ENCODE assay signal across 12 cellular contexts in the genomic region with DNA sequence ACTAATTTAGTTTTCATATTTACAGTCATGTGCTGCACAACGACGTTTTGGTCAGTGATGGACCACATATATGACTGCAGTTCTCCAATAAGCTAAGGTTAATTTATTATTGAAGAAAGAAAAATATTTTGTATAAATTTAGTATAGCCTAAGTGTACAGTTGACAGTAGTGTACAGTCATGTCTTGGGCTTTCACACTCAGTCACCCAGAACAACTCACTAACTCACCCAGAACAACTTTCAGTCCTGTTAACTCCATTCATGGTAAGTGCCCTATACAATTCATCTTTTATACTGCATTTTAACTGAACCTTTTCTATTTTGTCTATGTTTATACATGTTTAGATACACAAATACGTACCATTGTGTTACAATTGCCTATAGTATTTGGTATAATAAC. TPM values are rescaled to one million over a fixed set of nuclear protein-coding genes. Genes with fewer than 3 reads are reported as not detected.
DNase-seq lines count a peak whose midpoint lies in the region; ATAC-seq and TF ChIP-seq lines count a peak whose summit lies in the region.
"Had no signal": no experiment of that assay in that cellular context is flagged by ENCODE, and none has a peak within 500 bp of the region (broad histone marks: within the 10 kb centered on the region; RNA-seq: fewer than 3 reads in every experiment).

No MANE protein-coding gene starts in this region.

- peak overlapping the region in 1 of 7 donors; percentile 84 for H3K4me3 Mint-ChIP-seq in CD8-positive, alpha-beta memory T cell
- no peak overlapping the region for H3K4me3 Mint-ChIP-seq in progenitor cell of endocrine pancreas (ENCODE audit: low read depth)

- H3K27ac Mint-ChIP-seq in CD8-positive, alpha-beta memory T cell: peak overlapping the region in 6 of 8 donors; percentile 39 to 95 (median 81)
- H3K27ac Mint-ChIP-seq in progenitor cell of endocrine pancreas: no peak overlapping the region

- H3K27me3 ChIP-seq in CD8-positive, alpha-beta memory T cell (ENCODE audit: insufficient read depth, low read length, poor library complexity, severe bottlenecking): no peaks in the 10 kb centered on the region
- H3K27me3 ChIP-seq in MM.1S (replicated peaks; ENCODE audit: insufficient read depth, low read length) (no peaks in the 10 kb centered on the region), foreskin keratinocyte (peaks cover 29% of the 10 kb centered on the region), left lung (peaks cover 0 to 28% of the 10 kb centered on the region in 2 donors)

- TF ChIP-seq CTCF in MM.1S (IDR thresholded peaks at IDR 0.05; ENCODE audit: low read length): no peak
- no peak for TF ChIP-seq CTCF in foreskin keratinocyte (conservative IDR thresholded peaks at IDR 0.05)
- no peak for TF ChIP-seq CTCF in left lung (IDR thresholded peaks at IDR 0.05)
- TF ChIP-seq CTCF in progenitor cell of endocrine pancreas (IDR thresholded peaks at IDR 0.05; ENCODE audit: unreplicated experiment): no peak

- H3K4me1 ChIP-seq in CD8-positive, alpha-beta memory T cell (ENCODE audit: insufficient read depth, low read length): no peaks in the 10 kb centered on the region
- H3K4me1 ChIP-seq in MM.1S (ENCODE audit: low read length): no peaks in the 10 kb centered on the region
- H3K4me1 ChIP-seq in foreskin keratinocyte: no peaks in the 10 kb centered on the region
- no peaks in the 10 kb centered on the region for H3K4me1 ChIP-seq in left lung

- H3K27me3 Mint-ChIP-seq in CD8-positive, alpha-beta memory T cell: peaks cover 9 to 34% of the 10 kb centered on the region in 2 donors
- H3K27me3 Mint-ChIP-seq in progenitor cell of endocrine pancreas: peaks cover 18% of the 10 kb centered on the region

- peaks cover 0 to 7% (median 0%) of the 10 kb centered on the region in 3 donors for H3K36me3 Mint-ChIP-seq in CD8-positive, alpha-beta memory T cell
- H3K36me3 Mint-ChIP-seq in progenitor cell of endocrine pancreas (ENCODE audit: insufficient read depth): no peaks in the 10 kb centered on the region

- peaks cover 0 to 9% (median 6%) of the 10 kb centered on the region in 5 donors for H3K9me3 Mint-ChIP-seq in CD8-positive, alpha-beta memory T cell
- peaks cover 3% of the 10 kb centered on the region for H3K9me3 Mint-ChIP-seq in progenitor cell of endocrine pancreas (ENCODE audit: low read depth)

- intact Hi-C loops in left lung (cut with DNase I): no loop called here

- H4K20me1 ChIP-seq in MM.1S (ENCODE audit: insufficient read depth, low read length): no peaks in the 10 kb centered on the region

- POLR2A ChIA-PET in CD8-positive, alpha-beta memory T cell (lab: Charles Lee): no interaction called here

- DNase-seq in CD8-positive, alpha-beta memory T cell: no peak
- DNase-seq in MM.1S (no peak), foreskin keratinocyte (no peak), NCI-H446 treated with DMSO at 0.1 percent for 48 hours (lab: John Stamatoyannopoulos, UW) (no peak), left lung (no peak), progenitor cell of endocrine pancreas (ENCODE audit: low spot score, unreplicated experiment) (no peak)

- peak overlapping the region; percentile 68 for H3K4me2 ChIP-seq in MM.1S (ENCODE audit: low read depth, low read length)

- no peaks in the 10 kb centered on the region for H3K9me3 ChIP-seq in CD8-positive, alpha-beta memory T cell (ENCODE audit: low read length)
- H3K9me3 ChIP-seq in MM.1S (replicated peaks; ENCODE audit: insufficient read depth, low read length): no peaks in the 10 kb centered on the region
- peaks cover 0 to 5% of the 10 kb centered on the region in 2 donors for H3K9me3 ChIP-seq in left lung

- no peak overlapping the region for H3K27ac ChIP-seq in CD8-positive, alpha-beta memory T cell (ENCODE audit: low read depth, low read length)
- H3K27ac ChIP-seq in MM.1S (ENCODE audit: low read length) (no peak overlapping the region), foreskin keratinocyte (no peak overlapping the region), left lung (no peak overlapping the region)

- no peaks in the 10 kb centered on the region for H3F3A ChIP-seq in MM.1S (ENCODE audit: insufficient read depth, low read length)

- H3K9me2 ChIP-seq in MM.1S (replicated peaks; ENCODE audit: insufficient read depth, low read length): no peaks in the 10 kb centered on the region

- H3K4me3 ChIP-seq in CD8-positive, alpha-beta memory T cell (ENCODE audit: low read length): no peak overlapping the region
- H3K4me3 ChIP-seq in MM.1S (ENCODE audit: low read length) (peak overlapping the region; percentile 58), left lung (no peak overlapping the region)

- H3K36me3 ChIP-seq in CD8-positive, alpha-beta memory T cell (ENCODE audit: insufficient read depth, low read length): no peaks in the 10 kb centered on the region
- H3K36me3 ChIP-seq in MM.1S (replicated peaks; ENCODE audit: insufficient read depth, low read length) (no peaks in the 10 kb centered on the region), left lung (no peaks in the 10 kb centered on the region)

- CTCF ChIA-PET in CD8-positive, alpha-beta memory T cell (lab: Charles Lee): interaction anchor here (0.8 to 3.5 kb wide), 16 partner anchors 9 to 776 kb away, joined by 3 to 14 read pairs (median 5); no protein-coding TSS in a partner anchor

- peak; percentile 26 for ATAC-seq in GM19467 (IDR thresholded peaks at IDR 0.05; ENCODE audit: unreplicated experiment)
- ATAC-seq in foreskin keratinocyte: peak; percentile 12
- no peak for ATAC-seq in GM21367 (IDR thresholded peaks at IDR 0.05; ENCODE audit: unreplicated experiment)
- ATAC-seq in left lung: no peak

- H3K79me2 ChIP-seq in MM.1S (ENCODE audit: low read length): no peaks in the 10 kb centered on the region

- H3K4me1 Mint-ChIP-seq in CD8-positive, alpha-beta memory T cell: peaks cover 0 to 8% (median 7%) of the 10 kb centered on the region in 3 donors
- H3K4me1 Mint-ChIP-seq in progenitor cell of endocrine pancreas (ENCODE audit: low read depth): peaks cover 1% of the 10 kb centered on the region

- H2AFZ ChIP-seq in MM.1S (ENCODE audit: low read length): peak overlapping the region; percentile 57

- no peak overlapping the region for H3K9ac ChIP-seq in MM.1S (ENCODE audit: low read length)

RNA-seq across cellular contexts. Expression of a gene that starts 3.8 kb away (rescaled TPM):
- total RNA-seq in CD8-positive, alpha-beta memory T cell: not detected
- polyA plus RNA-seq in CD8-positive, alpha-beta memory T cell: not detected
- total RNA-seq in foreskin keratinocyte (not detected in 2 replicates), left lung (not detected), progenitor cell of endocrine pancreas (not detected in 2 replicates)
- not detected in 2 replicates for polyA plus RNA-seq in foreskin keratinocyte
- total RNA-seq: frontal cortex, IMR-90, myocyte had no signal
- polyA plus RNA-seq: IMR-90 had no signal

RNA-seq across cellular contexts. Expression of a gene that starts 48.1 kb away (rescaled TPM):
- total RNA-seq in CD8-positive, alpha-beta memory T cell: not detected
- not detected for polyA plus RNA-seq in CD8-positive, alpha-beta memory T cell
- not detected in 2 replicates for total RNA-seq in foreskin keratinocyte
- not detected in 2 replicates for polyA plus RNA-seq in foreskin keratinocyte
- not detected for total RNA-seq in left lung
- total RNA-seq in progenitor cell of endocrine pancreas: not detected in 2 replicates
- total RNA-seq: frontal cortex, IMR-90, myocyte, ureter had no signal
- polyA plus RNA-seq: IMR-90 had no signal

Comparison
In these comparisons a context has a peak if more than half of its experiments do, and no peak if none do; other contexts are left out.
1. ATAC-seq: peak in GM19467 (single experiment) and foreskin keratinocyte (single experiment); none in GM21367 (single experiment) and left lung (single experiment).